Comparison of ENCODE assay signal across 25 cellular contexts in the genomic region with DNA sequence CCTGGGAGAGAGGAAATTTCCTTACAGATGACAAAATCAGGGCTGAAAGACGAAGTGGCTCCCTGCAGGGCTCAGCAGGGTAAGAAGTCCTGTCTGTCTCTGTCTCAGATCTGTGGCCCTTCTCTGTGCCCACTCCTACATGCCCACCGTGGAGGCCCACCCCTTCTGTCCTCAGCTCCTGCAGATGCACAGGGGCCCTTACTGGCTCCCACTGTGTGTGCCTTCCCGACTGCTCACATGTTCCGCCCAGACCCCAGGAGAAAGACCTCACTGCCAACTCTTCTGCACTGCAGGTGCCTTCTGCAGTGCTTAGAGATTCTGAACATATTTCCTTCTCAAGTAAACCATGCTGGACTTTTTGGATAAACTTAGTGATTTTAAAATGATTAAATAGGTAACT. TPM values are rescaled to one million over a fixed set of nuclear protein-coding genes. Genes with fewer than 3 reads are reported as not detected.
"Had no signal": no experiment of that assay in that cellular context is flagged by ENCODE, and none has a peak within 500 bp of the region (broad histone marks: within the 10 kb centered on the region; RNA-seq: fewer than 3 reads in every experiment).

No MANE protein-coding gene starts in this region.

- DNase-seq: activated CD4-positive, alpha-beta T cell treated with anti-CD3 and anti-CD28 coated beads, Interleukin-2, amount 50 U/mL, for 1 hour; activated CD4-positive, CD25-positive, alpha-beta regulatory T cell treated with anti-CD3 and anti-CD28 coated beads, Interleukin-2, amount 50 U/mL, for 72 hours; activated CD8-positive, alpha-beta T cell treated with anti-CD3 and anti-CD28 coated beads for 36 hours; activated T-cell treated with anti-CD3 and anti-CD28 coated beads, Interleukin-2, amount 50 U/mL, for 4 hours; brain microvascular endothelial cell; dorsolateral prefrontal cortex; effector memory CD4-positive, alpha-beta T cell; gastrocnemius medialis; left cardiac atrium; mammary epithelial cell; naive thymus-derived CD4-positive, alpha-beta T cell; pancreas; stimulated activated CD4-positive, alpha-beta T cell treated with anti-CD3 and anti-CD28 coated beads, Interleukin-1b, Interleukin-23, amount 100 ng/mL, for 48 hours; stimulated activated CD4-positive, alpha-beta T cell treated with anti-CD3 and anti-CD28 coated beads, Interleukin-4, amount 100 ng/mL, for 4 hours; stimulated activated CD8-positive, alpha-beta memory T cell treated with anti-CD3 and anti-CD28 coated beads, Interleukin-4, amount 100 ng/mL, for 48 hours; stimulated activated naive B cell treated with anti-CD40 and anti-IgM and Interleukin-4, amounts not matched to agents 10 μg/mL and 1 μg/mL and 100 μg/mL, for 72 hours; stomach; thyroid gland had no signal

- H3K27me3 ChIP-seq: ascending aorta, gastrocnemius medialis, pancreas, thyroid gland had no signal

- H3K27ac Mint-ChIP-seq: activated CD8-positive, alpha-beta T cell treated with anti-CD3 and anti-CD28 coated beads for 36 hours; activated naive CD4-positive, alpha-beta T cell treated with anti-CD3 and anti-CD28 coated beads, Interleukin-2, amount 50 U/mL, for 72 hours; activated T-helper 2 cell treated with anti-CD3 and anti-CD28 coated beads, Interferon-gamma antibody, Interleukin-2, Interleukin-4, amounts not matched to agents 10 μg/mL and 5 μg/mL and 100 μg/mL, durations not matched to agents 14 hours and 24 hours and 36 hours; naive thymus-derived CD4-positive, alpha-beta T cell; stimulated activated naive B cell treated with anti-CD40 and anti-IgM and Interleukin-4, amounts not matched to agents 10 μg/mL and 1 μg/mL and 100 μg/mL, for 72 hours had no signal

- H3K9me3 ChIP-seq: ascending aorta, gastrocnemius medialis, pancreas, right atrium auricular region, stomach, thyroid gland had no signal

- H2AFZ ChIP-seq: hepatocyte had no signal

- H3K9me3 Mint-ChIP-seq: activated CD8-positive, alpha-beta T cell treated with anti-CD3 and anti-CD28 coated beads for 36 hours; activated naive CD4-positive, alpha-beta T cell treated with anti-CD3 and anti-CD28 coated beads, Interleukin-2, amount 50 U/mL, for 72 hours; activated T-cell treated with anti-CD3 and anti-CD28 coated beads, Interleukin-2, amount 50 U/mL, for 4 hours; activated T-helper 2 cell treated with anti-CD3 and anti-CD28 coated beads, Interferon-gamma antibody, Interleukin-2, Interleukin-4, amounts not matched to agents 10 μg/mL and 5 μg/mL and 100 μg/mL, durations not matched to agents 14 hours and 24 hours and 36 hours; stimulated activated naive B cell treated with anti-CD40 and anti-IgM and Interleukin-4, amounts not matched to agents 10 μg/mL and 1 μg/mL and 100 μg/mL, for 72 hours had no signal

- H3K36me3 Mint-ChIP-seq: stimulated activated naive B cell treated with anti-CD40 and anti-IgM and Interleukin-4, amounts not matched to agents 10 μg/mL and 1 μg/mL and 100 μg/mL, for 72 hours had no signal

- H3K79me2 ChIP-seq: hepatocyte had no signal

- H3K4me3 Mint-ChIP-seq: activated CD8-positive, alpha-beta T cell treated with anti-CD3 and anti-CD28 coated beads for 36 hours; activated T-cell treated with anti-CD3 and anti-CD28 coated beads, Interleukin-2, amount 50 U/mL, for 4 hours had no signal

- ATAC-seq: activated CD8-positive, alpha-beta T cell treated with anti-CD3 and anti-CD28 coated beads for 36 hours; activated naive CD4-positive, alpha-beta T cell treated with anti-CD3 and anti-CD28 coated beads, Interleukin-2, amount 50 U/mL, for 72 hours; activated T-cell treated with anti-CD3 and anti-CD28 coated beads, Interleukin-2, amount 50 U/mL, for 4 hours; gastrocnemius medialis; left cardiac atrium; naive thymus-derived CD4-positive, alpha-beta T cell; pancreas; stimulated activated naive B cell treated with anti-CD40 and anti-IgM and Interleukin-4, amounts not matched to agents 10 μg/mL and 1 μg/mL and 100 μg/mL, for 72 hours had no signal

- H3K4me3 ChIP-seq: hepatocyte, pancreas, right atrium auricular region, thyroid gland had no signal

- H3K27ac ChIP-seq: brain microvascular endothelial cell, gastrocnemius medialis, hepatocyte, pancreas, right atrium auricular region, stomach, thyroid gland, VCaP had no signal

- H3K36me3 ChIP-seq: ascending aorta, brain microvascular endothelial cell, gastrocnemius medialis, pancreas, right atrium auricular region, stomach, thyroid gland had no signal

RNA-seq across cellular contexts. Expression of gene KCNS3, which starts 1.9 kb away (rescaled TPM):
- total RNA-seq: activated CD8-positive, alpha-beta T cell treated with anti-CD3 and anti-CD28 coated beads for 36 hours; activated naive CD4-positive, alpha-beta T cell treated with anti-CD3 and anti-CD28 coated beads, Interleukin-2, amount 50 U/mL, for 72 hours; activated T-cell treated with anti-CD3 and anti-CD28 coated beads, Interleukin-2, amount 50 U/mL, for 4 hours; naive thymus-derived CD4-positive, alpha-beta T cell; T-helper 1 cell treated with Interleukin-12 subunit alpha and Interleukin-12 subunit beta and Interleukin-4 antibody, amounts not matched to agents 30 ng/mL and 1 ng/mL, for 36 hours had no signal
- polyA plus RNA-seq: naive thymus-derived CD4-positive, alpha-beta T cell had no signal
